31 cellular contexts compared by ENCODE assay signal in the genomic region with DNA sequence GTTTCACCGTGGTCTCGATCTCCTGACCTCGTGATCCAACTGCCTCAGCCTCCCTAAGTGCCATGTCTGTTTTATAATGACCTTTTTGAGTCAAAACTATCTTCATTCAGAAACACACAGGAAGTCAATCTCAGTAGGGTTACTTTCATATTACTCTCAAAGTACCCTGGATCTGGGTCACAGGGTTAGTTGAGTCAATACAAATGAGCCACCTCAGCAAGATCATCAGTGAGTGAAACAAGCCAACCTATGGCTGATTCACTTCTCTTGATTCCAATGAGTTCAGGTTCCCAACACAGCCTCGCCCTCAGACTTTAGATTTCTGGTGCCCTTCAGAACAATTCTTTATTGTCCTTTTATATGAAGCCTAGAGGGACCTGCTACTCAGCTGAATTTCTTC.
"Had no signal": no experiment of that assay in that cellular context is flagged by ENCODE, and none has a peak within 500 bp of the region (broad histone marks: within the 10 kb centered on the region; RNA-seq: fewer than 3 reads in every experiment).

No MANE protein-coding gene starts in this region.

- ATAC-seq: activated CD8-positive, alpha-beta T cell treated with anti-CD3 and anti-CD28 coated beads for 36 hours; activated naive CD8-positive, alpha-beta T cell treated with anti-CD3 and anti-CD28 coated beads, Interleukin-2, amount 50 U/mL, for 24 hours; activated T-cell treated with anti-CD3 and anti-CD28 coated beads, Interleukin-2, amount 50 U/mL, for 4 hours; body of pancreas had no signal

- H3K4me1 ChIP-seq: body of pancreas, breast epithelium had no signal

- DNase-seq: activated B cell treated with CpG ODN at 0.5 μM for 24 hours; activated CD4-positive, alpha-beta memory T cell treated with anti-CD3 and anti-CD28 coated beads for 36 hours; activated CD4-positive, alpha-beta T cell treated with anti-CD3 and anti-CD28 coated beads for 48 hours; activated CD4-positive, alpha-beta T cell treated with anti-CD3 and anti-CD28 coated beads, Interleukin-2, amount 50 U/mL, for 1 hour; activated CD4-positive, alpha-beta T cell treated with anti-CD3 and anti-CD28 coated beads, Interleukin-2, amount 50 U/mL, for 4 hours; activated CD4-positive, CD25-positive, alpha-beta regulatory T cell treated with anti-CD3 and anti-CD28 coated beads, Interleukin-2, amount 50 U/mL, for 72 hours; activated CD8-positive, alpha-beta memory T cell treated with anti-CD3 and anti-CD28 coated beads, Interleukin-2, amount 50 U/mL, for 4 hours; activated CD8-positive, alpha-beta T cell treated with anti-CD3 and anti-CD28 coated beads for 36 hours; activated effector memory CD4-positive, alpha-beta T cell treated with Interleukin-2 at 50 U/mL for 16 hours; activated gamma-delta T cell; activated naive CD4-positive, alpha-beta T cell treated with anti-CD3 and anti-CD28 coated beads, Interleukin-2, amount 10 ng/mL, durations not matched to agents 7 days and 5 days; activated naive CD4-positive, alpha-beta T cell treated with Interleukin-2 at 50 U/mL for 16 hours; activated naive CD8-positive, alpha-beta T cell treated with anti-CD3 and anti-CD28 coated beads, Interleukin-2, amount 10 ng/mL, durations not matched to agents 7 days and 5 days; activated naive CD8-positive, alpha-beta T cell treated with anti-CD3 and anti-CD28 coated beads, Interleukin-2, amount 50 U/mL, for 24 hours; activated T-cell treated with anti-CD3 and anti-CD28 coated beads for 4 hours; activated T-cell treated with anti-CD3 and anti-CD28 coated beads, Interleukin-2, amount 50 U/mL, for 1 hour; activated T-cell treated with anti-CD3 and anti-CD28 coated beads, Interleukin-2, amount 50 U/mL, for 4 hours; activated T-cell treated with anti-CD3 and anti-CD28 coated beads, Interleukin-2, amount 50 U/mL, for 72 hours; aorta; body of pancreas; brain microvascular endothelial cell; central memory CD4-positive, alpha-beta T cell; T-helper 9 cell had no signal

- H3K27ac ChIP-seq: body of pancreas, brain microvascular endothelial cell, breast epithelium, VCaP had no signal

- H3K9me3 ChIP-seq: body of pancreas, breast epithelium had no signal

- H3K27ac Mint-ChIP-seq: activated B cell treated with CpG ODN at 0.5 μM for 24 hours; activated CD4-positive, alpha-beta memory T cell treated with anti-CD3 and anti-CD28 coated beads for 36 hours; activated CD8-positive, alpha-beta T cell treated with anti-CD3 and anti-CD28 coated beads for 36 hours; activated naive CD4-positive, alpha-beta T cell treated with anti-CD3 and anti-CD28 coated beads, Interleukin-2, amount 10 ng/mL, durations not matched to agents 7 days and 5 days; activated naive CD4-positive, alpha-beta T cell treated with anti-CD3 and anti-CD28 coated beads, Interleukin-2, amount 50 U/mL, for 24 hours; activated naive CD8-positive, alpha-beta T cell; activated naive CD8-positive, alpha-beta T cell treated with anti-CD3 and anti-CD28 coated beads, Interleukin-2, amount 10 ng/mL, durations not matched to agents 7 days and 5 days; activated naive CD8-positive, alpha-beta T cell treated with anti-CD3 and anti-CD28 coated beads, Interleukin-2, amount 50 U/mL, for 24 hours; activated T-cell treated with anti-CD3 and anti-CD28 coated beads, Interleukin-2, amount 50 U/mL, for 72 hours; activated T-helper 1 cell treated with anti-CD3 and anti-CD28 coated beads, Interleukin-12 subunit alpha, Interleukin-12 subunit beta, Interleukin-2, Interleukin-4 antibody, amounts not matched to agents 30 ng/mL and 10 ng/mL and 1 ng/mL, durations not matched to agents 14 hours and 24 hours and 36 hours; activated T-helper 2 cell treated with anti-CD3 and anti-CD28 coated beads, Interferon-gamma antibody, Interleukin-2, Interleukin-4, amounts not matched to agents 10 μg/mL and 5 μg/mL and 100 μg/mL, durations not matched to agents 14 hours and 24 hours and 36 hours; T-helper 1 cell treated with Interleukin-12 subunit alpha and Interleukin-12 subunit beta and Interleukin-4 antibody, amounts not matched to agents 30 μg/mL and 1 μg/mL, for 36 hours; T-helper 2 cell treated with Interferon-gamma antibody and Interleukin-4, amounts not matched to agents 5 μg/mL and 100 μg/mL, for 36 hours had no signal

- H3K27me3 Mint-ChIP-seq: activated CD4-positive, alpha-beta memory T cell treated with anti-CD3 and anti-CD28 coated beads for 36 hours; activated naive CD4-positive, alpha-beta T cell treated with anti-CD3 and anti-CD28 coated beads, Interleukin-2, amount 10 ng/mL, durations not matched to agents 7 days and 5 days; activated naive CD4-positive, alpha-beta T cell treated with anti-CD3 and anti-CD28 coated beads, Interleukin-2, amount 50 U/mL, for 24 hours; activated naive CD8-positive, alpha-beta T cell; activated naive CD8-positive, alpha-beta T cell treated with anti-CD3 and anti-CD28 coated beads, Interleukin-2, amount 10 ng/mL, durations not matched to agents 7 days and 5 days; activated naive CD8-positive, alpha-beta T cell treated with anti-CD3 and anti-CD28 coated beads, Interleukin-2, amount 50 U/mL, for 24 hours had no signal

- H3K36me3 Mint-ChIP-seq: activated CD4-positive, alpha-beta memory T cell treated with anti-CD3 and anti-CD28 coated beads for 36 hours; activated naive CD4-positive, alpha-beta T cell treated with anti-CD3 and anti-CD28 coated beads, Interleukin-2, amount 10 ng/mL, durations not matched to agents 7 days and 5 days; activated naive CD4-positive, alpha-beta T cell treated with anti-CD3 and anti-CD28 coated beads, Interleukin-2, amount 50 U/mL, for 24 hours; activated naive CD8-positive, alpha-beta T cell; activated naive CD8-positive, alpha-beta T cell treated with anti-CD3 and anti-CD28 coated beads, Interleukin-2, amount 10 ng/mL, durations not matched to agents 7 days and 5 days had no signal

- H3K36me3 ChIP-seq: brain microvascular endothelial cell, breast epithelium had no signal

- H3K4me3 ChIP-seq: body of pancreas, breast epithelium had no signal

- H3K4me1 Mint-ChIP-seq: activated B cell treated with CpG ODN at 0.5 μM for 24 hours; activated naive CD4-positive, alpha-beta T cell treated with anti-CD3 and anti-CD28 coated beads, Interleukin-2, amount 10 ng/mL, durations not matched to agents 7 days and 5 days; activated naive CD4-positive, alpha-beta T cell treated with anti-CD3 and anti-CD28 coated beads, Interleukin-2, amount 50 U/mL, for 24 hours; activated naive CD8-positive, alpha-beta T cell treated with anti-CD3 and anti-CD28 coated beads, Interleukin-2, amount 10 ng/mL, durations not matched to agents 7 days and 5 days; activated naive CD8-positive, alpha-beta T cell treated with anti-CD3 and anti-CD28 coated beads, Interleukin-2, amount 50 U/mL, for 24 hours had no signal

- H3K4me3 Mint-ChIP-seq: activated B cell treated with CpG ODN at 0.5 μM for 24 hours; activated CD4-positive, alpha-beta memory T cell treated with anti-CD3 and anti-CD28 coated beads for 36 hours; activated CD8-positive, alpha-beta T cell treated with anti-CD3 and anti-CD28 coated beads for 36 hours; activated naive CD4-positive, alpha-beta T cell treated with anti-CD3 and anti-CD28 coated beads, Interleukin-2, amount 10 ng/mL, durations not matched to agents 7 days and 5 days; activated naive CD4-positive, alpha-beta T cell treated with anti-CD3 and anti-CD28 coated beads, Interleukin-2, amount 50 U/mL, for 24 hours; activated naive CD8-positive, alpha-beta T cell; activated naive CD8-positive, alpha-beta T cell treated with anti-CD3 and anti-CD28 coated beads, Interleukin-2, amount 10 ng/mL, durations not matched to agents 7 days and 5 days; activated naive CD8-positive, alpha-beta T cell treated with anti-CD3 and anti-CD28 coated beads, Interleukin-2, amount 50 U/mL, for 24 hours; activated T-cell treated with anti-CD3 and anti-CD28 coated beads, Interleukin-2, amount 50 U/mL, for 4 hours; activated T-cell treated with anti-CD3 and anti-CD28 coated beads, Interleukin-2, amount 50 U/mL, for 72 hours; activated T-helper 1 cell treated with anti-CD3 and anti-CD28 coated beads, Interleukin-12 subunit alpha, Interleukin-12 subunit beta, Interleukin-2, Interleukin-4 antibody, amounts not matched to agents 30 ng/mL and 10 ng/mL and 1 ng/mL, durations not matched to agents 14 hours and 24 hours and 36 hours; T-helper 1 cell treated with Interleukin-12 subunit alpha and Interleukin-12 subunit beta and Interleukin-4 antibody, amounts not matched to agents 30 μg/mL and 1 μg/mL, for 36 hours; T-helper 2 cell treated with Interferon-gamma antibody and Interleukin-4, amounts not matched to agents 5 μg/mL and 100 μg/mL, for 36 hours had no signal

- H3K27me3 ChIP-seq: body of pancreas, brain microvascular endothelial cell, breast epithelium had no signal

- H3K9me3 Mint-ChIP-seq: activated B cell treated with CpG ODN at 0.5 μM for 24 hours; activated CD4-positive, alpha-beta memory T cell treated with anti-CD3 and anti-CD28 coated beads for 36 hours; activated CD8-positive, alpha-beta T cell treated with anti-CD3 and anti-CD28 coated beads for 36 hours; activated naive CD4-positive, alpha-beta T cell treated with anti-CD3 and anti-CD28 coated beads, Interleukin-2, amount 10 ng/mL, durations not matched to agents 7 days and 5 days; activated naive CD4-positive, alpha-beta T cell treated with anti-CD3 and anti-CD28 coated beads, Interleukin-2, amount 50 U/mL, for 24 hours; activated naive CD8-positive, alpha-beta T cell treated with anti-CD3 and anti-CD28 coated beads, Interleukin-2, amount 10 ng/mL, durations not matched to agents 7 days and 5 days; activated naive CD8-positive, alpha-beta T cell treated with anti-CD3 and anti-CD28 coated beads, Interleukin-2, amount 50 U/mL, for 24 hours; activated T-helper 1 cell treated with anti-CD3 and anti-CD28 coated beads, Interleukin-12 subunit alpha, Interleukin-12 subunit beta, Interleukin-2, Interleukin-4 antibody, amounts not matched to agents 30 ng/mL and 10 ng/mL and 1 ng/mL, durations not matched to agents 14 hours and 24 hours and 36 hours; activated T-helper 2 cell treated with anti-CD3 and anti-CD28 coated beads, Interferon-gamma antibody, Interleukin-2, Interleukin-4, amounts not matched to agents 10 μg/mL and 5 μg/mL and 100 μg/mL, durations not matched to agents 14 hours and 24 hours and 36 hours; T-helper 1 cell treated with Interleukin-12 subunit alpha and Interleukin-12 subunit beta and Interleukin-4 antibody, amounts not matched to agents 30 μg/mL and 1 μg/mL, for 36 hours had no signal
